33 cellular contexts compared by ENCODE assay signal in the genomic region with DNA sequence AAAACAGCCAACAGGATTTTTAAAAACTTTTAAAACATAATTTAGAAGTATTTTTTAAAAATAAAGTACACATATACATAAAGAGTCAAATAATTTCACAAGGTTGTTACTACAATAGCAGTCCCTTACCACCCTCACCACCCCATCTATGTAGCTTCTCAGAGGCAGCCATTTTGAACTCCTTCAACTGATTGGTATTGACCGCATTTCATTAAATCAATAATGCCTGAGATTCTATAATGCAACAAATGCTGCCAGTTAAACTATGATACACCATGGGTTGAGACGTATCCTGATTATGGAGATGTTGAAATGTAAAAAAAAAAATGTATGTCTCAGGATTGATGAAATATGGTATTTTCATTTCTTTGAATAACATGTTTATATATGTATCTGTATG.
"Had no signal": no experiment of that assay in that cellular context is flagged by ENCODE, and none has a peak within 500 bp of the region (broad histone marks: within the 10 kb centered on the region; RNA-seq: fewer than 3 reads in every experiment).

No MANE protein-coding gene starts in this region.

- FAIRE-seq: astrocyte had no signal

- DNase-seq: activated effector memory CD4-positive, alpha-beta T cell treated with anti-CD3 and anti-CD28 coated beads, Interleukin-2, amount 50 U/mL, for 16 hours; activated effector memory CD4-positive, alpha-beta T cell treated with Interleukin-2 at 50 U/mL for 16 hours; activated gamma-delta T cell; activated gamma-delta T cell treated with Interleukin-2 at 50 U/mL for 16 hours; activated naive CD4-positive, alpha-beta T cell; activated naive CD4-positive, alpha-beta T cell treated with anti-CD3 and anti-CD28 coated beads for 36 hours; activated naive CD4-positive, alpha-beta T cell treated with anti-CD3 and anti-CD28 coated beads, Interleukin-2, amount 10 ng/mL, durations not matched to agents 7 days and 5 days; activated naive CD4-positive, alpha-beta T cell treated with anti-CD3 and anti-CD28 coated beads, Interleukin-2, amount 50 U/mL, for 16 hours; activated naive CD4-positive, alpha-beta T cell treated with Interleukin-2 at 50 U/mL for 16 hours; activated naive CD8-positive, alpha-beta T cell treated with anti-CD3 and anti-CD28 coated beads for 36 hours; activated naive CD8-positive, alpha-beta T cell treated with anti-CD3 and anti-CD28 coated beads, Interleukin-2, amount 10 ng/mL, durations not matched to agents 7 days and 5 days; activated naive CD8-positive, alpha-beta T cell treated with anti-CD3 and anti-CD28 coated beads, Interleukin-2, amount 50 U/mL, for 24 hours; activated T-cell treated with anti-CD3 and anti-CD28 coated beads, Interleukin-2, amount 50 U/mL, for 1 hour; activated T-cell treated with anti-CD3 and anti-CD28 coated beads, Interleukin-2, amount 50 U/mL, for 24 hours; activated T-cell treated with anti-CD3 and anti-CD28 coated beads, Interleukin-2, amount 50 U/mL, for 4 hours; activated T-cell treated with anti-CD3 and anti-CD28 coated beads, Interleukin-2, amount 50 U/mL, for 48 hours; activated T-cell treated with anti-CD3 and anti-CD28 coated beads, Interleukin-2, amount 50 U/mL, for 72 hours; adrenal gland; amniotic stem cell; amygdala; anterior cingulate cortex; aorta; body of pancreas; brain microvascular endothelial cell; caudate nucleus; central memory CD4-positive, alpha-beta T cell; cerebellar nuclear complex had no signal

- H3K9me3 ChIP-seq: adrenal gland, ascending aorta, body of pancreas, breast epithelium had no signal

- ATAC-seq: activated naive CD4-positive, alpha-beta T cell treated with anti-CD3 and anti-CD28 coated beads, Interleukin-2, amount 50 U/mL, for 72 hours; activated naive CD8-positive, alpha-beta T cell treated with anti-CD3 and anti-CD28 coated beads, Interleukin-2, amount 50 U/mL, for 24 hours; activated T-cell treated with anti-CD3 and anti-CD28 coated beads, Interleukin-2, amount 50 U/mL, for 4 hours; activated T-cell treated with anti-CD3 and anti-CD28 coated beads, Interleukin-2, amount 50 U/mL, for 72 hours; activated T-helper 17 cell treated with anti-CD3 and anti-CD28 coated beads, Interleukin-2, amount 50 U/mL, for 72 hours; body of pancreas had no signal

- H3K27ac ChIP-seq: adrenal gland, ascending aorta, body of pancreas, brain microvascular endothelial cell, breast epithelium, cardiac muscle cell had no signal

- H3K4me1 ChIP-seq: adrenal gland, ascending aorta, body of pancreas, breast epithelium had no signal

- H3K27me3 ChIP-seq: adrenal gland, ascending aorta, body of pancreas, brain microvascular endothelial cell, breast epithelium, cardiac muscle cell had no signal

- H3K36me3 ChIP-seq: adrenal gland, ascending aorta, brain microvascular endothelial cell, breast epithelium, cardiac muscle cell had no signal

- H3K4me3 ChIP-seq: adrenal gland, ascending aorta, body of pancreas, breast epithelium, cardiac muscle cell had no signal
